In genomic region chr3:187139126-187139894, GRCh38 we compare ENCODE assay signal across 8 cellular contexts. TPM values are rescaled to one million over a fixed set of nuclear protein-coding genes. Genes with fewer than 3 reads are reported as not detected.
DNase-seq lines count a peak whose midpoint lies in the region; ATAC-seq and TF ChIP-seq lines count a peak whose summit lies in the region.

Gene RPL39L, minus strand, starts transcription at chr3:187139496. Its CDS starts 18,196 bp downstream, at chr3:187121300.

- H3K9me3 ChIP-seq in lung (ENCODE audit: control insufficient read depth in 2 of 2, insufficient read depth in 1 of 2, low read length in 1 of 2), result no peaks in the 10 kb centered on the region

- peaks cover 17% of the 10 kb centered on the region for H3K36me3 ChIP-seq in ACC112 (ENCODE audit: insufficient read depth, low read length)
- no peaks in the 10 kb centered on the region for H3K36me3 ChIP-seq in lung (ENCODE audit: control insufficient read depth in 2 of 2, insufficient read depth in 2 of 2, low read length in 2 of 2)

- H3K4me3 ChIP-seq in ACC112 (ENCODE audit: low read depth, low read length), result peak within 1 kb of the TSS; percentile 93
- peak within 1 kb of the TSS; percentile 46 for H3K4me3 ChIP-seq in lung

- DNase-seq in NCI-H226 (peak; percentile 81), ecto neural progenitor cell (ENCODE audit: low spot score) (peak; percentile 92), lung (ENCODE audit: low spot score) (peak; percentile 81)
- peak; percentile 89 to 91 for DNase-seq in activated CD4-positive, alpha-beta T cell treated with anti-CD3 and anti-CD28 coated beads, Interleukin-2, amount 50 U/mL, for 4 hours
- peak; percentile 86 to 90 (median 88) for DNase-seq in stimulated activated CD4-positive, alpha-beta T cell treated with anti-CD3 and anti-CD28 coated beads, TNF-alpha, amount 100 ng/mL, for 48 hours (ENCODE audit: low read depth in 3 of 3)

- WGBS in lung, 2 donors, result 5 to 6% methylated on average over 68 to 69 of the region's 69 CpGs

- TF ChIP-seq CTCF in lung (IDR thresholded peaks at IDR 0.05; ENCODE audit: control extremely low read depth, extremely low read depth), result peak; percentile 56

- peaks cover 21% of the 10 kb centered on the region; the same call in 1 of the 2 replicates for H3K27me3 ChIP-seq in ACC112 (ENCODE audit: insufficient read depth, low read length)
- H3K27me3 ChIP-seq in lung (ENCODE audit: control insufficient read depth, insufficient read depth), result no peaks in the 10 kb centered on the region

- H2AFZ ChIP-seq in ACC112 (ENCODE audit: low read length, unreplicated experiment), result peak within 1 kb of the TSS; percentile 95

- ATAC-seq in GM18517 (IDR thresholded peaks at IDR 0.05; ENCODE audit: unreplicated experiment) (peak; percentile 97), HG03039 (IDR thresholded peaks at IDR 0.05; ENCODE audit: unreplicated experiment) (peak; percentile 95), lung (ENCODE audit: insufficient read depth, low FRiP score) (peak; percentile 98)

- H3K4me1 ChIP-seq in ACC112 (ENCODE audit: control insufficient read depth, insufficient read depth, low read length, unreplicated experiment), result no peaks in the 10 kb centered on the region
- H3K4me1 ChIP-seq in lung (ENCODE audit: control insufficient read depth in 2 of 2, insufficient read depth in 2 of 2, low read length in 2 of 2), result peaks cover 2 to 4% of the 10 kb centered on the region in 2 donors

- H3K79me2 ChIP-seq in ACC112 (ENCODE audit: control insufficient read depth, insufficient read depth, low read length, unreplicated experiment), result peaks cover 15% of the 10 kb centered on the region

- H3K27ac ChIP-seq in ACC112 (ENCODE audit: low read depth, low read length) (peak within 1 kb of the TSS; percentile 58), lung (ENCODE audit: low read depth in 1 of 2, low read length in 1 of 2) (peak within 1 kb of the TSS; percentile 50 to 56)

RNA-seq across cellular contexts. Expression of gene RPL39L, which starts in this region (rescaled TPM):
- total RNA-seq in lung, result 1 to 10 TPM; 5.0 to 7.9 TPM
- 1 to 10 TPM; 3.4 to 9.4 TPM for polyA plus RNA-seq in lung

Comparison
In these comparisons a context has a peak if more than half of its experiments do, and no peak if none do; other contexts are left out.
1. Peak in every context shown above with its lines: DNase-seq, ATAC-seq, H3K4me3 ChIP-seq and H3K27ac ChIP-seq.